Comparison of ENCODE assay signal across 17 cellular contexts in genomic region chr4:183321079-183321478, GRCh38. TPM values are rescaled to one million over a fixed set of nuclear protein-coding genes. Genes with fewer than 3 reads are reported as not detected.
DNase-seq lines count a peak whose midpoint lies in the region; ATAC-seq and TF ChIP-seq lines count a peak whose summit lies in the region.
"Had no signal": no experiment of that assay in that cellular context is flagged by ENCODE, and none has a peak within 500 bp of the region (broad histone marks: within the 10 kb centered on the region; RNA-seq: fewer than 3 reads in every experiment).

No MANE protein-coding gene starts in this region.

- no peaks in the 10 kb centered on the region for H3K9me3 Mint-ChIP-seq in activated T-cell treated with anti-CD3 and anti-CD28 coated beads, Interleukin-2, amount 50 U/mL, for 72 hours
- H3K9me3 Mint-ChIP-seq in type B pancreatic cell: no peaks in the 10 kb centered on the region
- no peaks in the 10 kb centered on the region for H3K9me3 Mint-ChIP-seq in activated T-cell treated with anti-CD3 and anti-CD28 coated beads, Interleukin-2, amount 50 U/mL, for 4 hours
- H3K9me3 Mint-ChIP-seq: activated CD4-positive, alpha-beta T cell treated with anti-CD3 and anti-CD28 coated beads, Interleukin-2, amount 10 ng/mL, durations not matched to agents 24 days and 14 days had no signal

- CTCF ChIA-PET in GM10248 (lab: Yijun Ruan, JAX): interaction anchor here (1.0 kb wide), 1 partner anchor 11 kb away, joined by 3 read pairs; no protein-coding TSS in a partner anchor

- peak overlapping the region; percentile 72 for H3K27ac Mint-ChIP-seq in activated T-cell treated with anti-CD3 and anti-CD28 coated beads, Interleukin-2, amount 50 U/mL, for 72 hours
- peak overlapping the region; percentile 24 for H3K27ac Mint-ChIP-seq in type B pancreatic cell
- H3K27ac Mint-ChIP-seq: activated CD4-positive, alpha-beta T cell treated with anti-CD3 and anti-CD28 coated beads, Interleukin-2, amount 10 ng/mL, durations not matched to agents 24 days and 14 days had no signal

- no peaks in the 10 kb centered on the region for H3K36me3 Mint-ChIP-seq in activated T-cell treated with anti-CD3 and anti-CD28 coated beads, Interleukin-2, amount 50 U/mL, for 72 hours (ENCODE audit: insufficient read depth in 2 of 2)
- H3K36me3 Mint-ChIP-seq in type B pancreatic cell: peaks cover 14% of the 10 kb centered on the region
- no peaks in the 10 kb centered on the region for H3K36me3 Mint-ChIP-seq in activated T-cell treated with anti-CD3 and anti-CD28 coated beads, Interleukin-2, amount 50 U/mL, for 4 hours (ENCODE audit: insufficient read depth)

- POLR2A ChIA-PET in GM10248 (lab: Yijun Ruan, JAX): no interaction called here

- no peak for DNase-seq in activated T-cell treated with anti-CD3 and anti-CD28 coated beads, Interleukin-2, amount 50 U/mL, for 72 hours
- DNase-seq in activated T-cell treated with anti-CD3 and anti-CD28 coated beads for 4 hours: no peak
- DNase-seq in central memory CD4-positive, alpha-beta T cell: peak; percentile 55
- DNase-seq in type B pancreatic cell (ENCODE audit: extremely low spot score, unreplicated experiment): no peak
- no peak for DNase-seq in stimulated activated CD4-positive, alpha-beta T cell treated with anti-CD3 and anti-CD28 coated beads, Interleukin-2, amount 100 ng/mL, for 48 hours
- no peak for DNase-seq in GM10248 (ENCODE audit: extremely low spot score)
- no peak for DNase-seq in activated T-cell treated with anti-CD3 and anti-CD28 coated beads, Interleukin-2, amount 50 U/mL, for 4 hours
- DNase-seq: activated CD4-positive, alpha-beta T cell treated with anti-CD3 and anti-CD28 coated beads, Interleukin-2, amount 10 ng/mL, durations not matched to agents 24 days and 14 days; effector CD4-positive, alpha-beta T cell; foreskin fibroblast; NCI-H1930; NCI-H774; T-helper 9 cell; testis had no signal

- H3K27me3 Mint-ChIP-seq in activated T-cell treated with anti-CD3 and anti-CD28 coated beads, Interleukin-2, amount 50 U/mL, for 72 hours (ENCODE audit: low read depth): peaks cover 2% of the 10 kb centered on the region
- H3K27me3 Mint-ChIP-seq in type B pancreatic cell: peaks cover 7% of the 10 kb centered on the region
- no peaks in the 10 kb centered on the region for H3K27me3 Mint-ChIP-seq in activated T-cell treated with anti-CD3 and anti-CD28 coated beads, Interleukin-2, amount 50 U/mL, for 4 hours (ENCODE audit: low read depth)

- ATAC-seq in activated T-cell treated with anti-CD3 and anti-CD28 coated beads, Interleukin-2, amount 50 U/mL, for 72 hours (replicated peaks in 1 of 2): no peak
- ATAC-seq in HG03064 (IDR thresholded peaks at IDR 0.05; ENCODE audit: low read depth, unreplicated experiment): peak; percentile 74
- ATAC-seq in activated T-cell treated with anti-CD3 and anti-CD28 coated beads, Interleukin-2, amount 50 U/mL, for 4 hours: no peak

- no peaks in the 10 kb centered on the region for H3K4me1 Mint-ChIP-seq in activated T-cell treated with anti-CD3 and anti-CD28 coated beads, Interleukin-2, amount 50 U/mL, for 72 hours (ENCODE audit: low read depth)
- peaks cover 13% of the 10 kb centered on the region for H3K4me1 Mint-ChIP-seq in type B pancreatic cell (ENCODE audit: unreplicated experiment)
- peaks cover 20% of the 10 kb centered on the region for H3K4me1 Mint-ChIP-seq in activated T-cell treated with anti-CD3 and anti-CD28 coated beads, Interleukin-2, amount 50 U/mL, for 4 hours (ENCODE audit: low read depth)

- H3K4me3 Mint-ChIP-seq in activated T-cell treated with anti-CD3 and anti-CD28 coated beads, Interleukin-2, amount 50 U/mL, for 72 hours: peak overlapping the region in 1 of 2 donors; percentile 40
- H3K4me3 Mint-ChIP-seq in type B pancreatic cell: no peak overlapping the region
- no peak overlapping the region for H3K4me3 Mint-ChIP-seq in activated T-cell treated with anti-CD3 and anti-CD28 coated beads, Interleukin-2, amount 50 U/mL, for 4 hours
- H3K4me3 Mint-ChIP-seq: activated CD4-positive, alpha-beta T cell treated with anti-CD3 and anti-CD28 coated beads, Interleukin-2, amount 10 ng/mL, durations not matched to agents 24 days and 14 days had no signal

- TF ChIP-seq CTCF in type B pancreatic cell (conservative IDR thresholded peaks at IDR 0.05) (no peak), GM10248 (IDR thresholded peaks at IDR 0.05; ENCODE audit: control extremely low read depth, extremely low read depth, low read depth, missing control alignments) (no peak)

RNA-seq across cellular contexts. Expression of gene CLDN22, which starts 1.0 kb away (rescaled TPM):
- total RNA-seq in activated T-cell treated with anti-CD3 and anti-CD28 coated beads, Interleukin-2, amount 50 U/mL, for 72 hours: not detected
- total RNA-seq in type B pancreatic cell (ENCODE audit: low replicate concordance): not detected in 2 replicates
- total RNA-seq in activated T-cell treated with anti-CD3 and anti-CD28 coated beads, Interleukin-2, amount 50 U/mL, for 4 hours: not detected
- total RNA-seq: activated CD4-positive, alpha-beta T cell treated with anti-CD3 and anti-CD28 coated beads, Interleukin-2, amount 10 ng/mL, durations not matched to agents 24 days and 14 days; mononuclear cell; osteocyte; testis had no signal

RNA-seq across cellular contexts. Expression of gene CLDN24, which starts 1.1 kb away (rescaled TPM):
- not detected for total RNA-seq in activated T-cell treated with anti-CD3 and anti-CD28 coated beads, Interleukin-2, amount 50 U/mL, for 72 hours
- not detected in 2 replicates for total RNA-seq in type B pancreatic cell (ENCODE audit: low replicate concordance)
- total RNA-seq in activated T-cell treated with anti-CD3 and anti-CD28 coated beads, Interleukin-2, amount 50 U/mL, for 4 hours: not detected
- total RNA-seq: activated CD4-positive, alpha-beta T cell treated with anti-CD3 and anti-CD28 coated beads, Interleukin-2, amount 10 ng/mL, durations not matched to agents 24 days and 14 days; mononuclear cell; osteocyte; testis had no signal
